Comparison of ENCODE assay signal across 10 cellular contexts in genomic region chr15:77012868-77013267, GRCh38. TPM values are rescaled to one million over a fixed set of nuclear protein-coding genes. Genes with fewer than 3 reads are reported as not detected.
DNase-seq lines count a peak whose midpoint lies in the region; ATAC-seq and TF ChIP-seq lines count a peak whose summit lies in the region.
"Had no signal": no experiment of that assay in that cellular context is flagged by ENCODE, and none has a peak within 500 bp of the region (broad histone marks: within the 10 kb centered on the region; RNA-seq: fewer than 3 reads in every experiment).

No MANE protein-coding gene starts in this region.

- H3K36me3 Mint-ChIP-seq in activated CD4-positive, alpha-beta memory T cell treated with anti-CD3 and anti-CD28 coated beads for 36 hours = peaks cover 26% of the 10 kb centered on the region
- H3K36me3 Mint-ChIP-seq in chondrocyte (ENCODE audit: low read depth) = peaks cover 2% of the 10 kb centered on the region

- ATAC-seq in Right ventricle myocardium superior (ENCODE audit: poor library complexity) = no peak
- ATAC-seq: gastrocnemius medialis had no signal

- CTCF ChIA-PET in activated CD4-positive, alpha-beta memory T cell treated with anti-CD3 and anti-CD28 coated beads for 36 hours (lab: Charles Lee) = interaction anchor here (0.7 to 2.1 kb wide), 15 partner anchors 8 to 408 kb away, joined by 3 to 17 read pairs (median 4); partner anchors contain the start of gene HMG20A

- peaks cover 82% of the 10 kb centered on the region for H3K4me1 Mint-ChIP-seq in activated CD4-positive, alpha-beta memory T cell treated with anti-CD3 and anti-CD28 coated beads for 36 hours (ENCODE audit: low read depth)
- H3K4me1 Mint-ChIP-seq in chondrocyte (ENCODE audit: low read depth) = no peaks in the 10 kb centered on the region

- peak overlapping the region; percentile 83 for H3K27ac Mint-ChIP-seq in activated CD4-positive, alpha-beta memory T cell treated with anti-CD3 and anti-CD28 coated beads for 36 hours
- no peak overlapping the region for H3K27ac Mint-ChIP-seq in chondrocyte (ENCODE audit: unreplicated experiment)

- H3K9me3 Mint-ChIP-seq in activated CD4-positive, alpha-beta memory T cell treated with anti-CD3 and anti-CD28 coated beads for 36 hours = no peaks in the 10 kb centered on the region
- H3K9me3 Mint-ChIP-seq in chondrocyte (ENCODE audit: low read depth) = no peaks in the 10 kb centered on the region

- intact Hi-C loops in activated CD4-positive, alpha-beta memory T cell treated with anti-CD3 and anti-CD28 coated beads for 36 hours (cut with micrococcal nuclease) = loop anchor here (1.0 to 2.0 kb wide), 3 partner anchors 8 to 36 kb away; no protein-coding TSS in a partner anchor
- intact Hi-C loops in Right ventricle myocardium superior (cut with DNase I) = no loop called here

- peaks cover 1% of the 10 kb centered on the region for H3K27me3 Mint-ChIP-seq in activated CD4-positive, alpha-beta memory T cell treated with anti-CD3 and anti-CD28 coated beads for 36 hours
- H3K27me3 Mint-ChIP-seq in chondrocyte (ENCODE audit: low read depth) = peaks cover 7% of the 10 kb centered on the region

- POLR2A ChIA-PET in activated CD4-positive, alpha-beta memory T cell treated with anti-CD3 and anti-CD28 coated beads for 36 hours (lab: Charles Lee) = interaction anchor here (1.3 to 2.2 kb wide), 4 partner anchors 9 to 18 kb away, joined by 4 to 26 read pairs (median 12); partner anchors contain the start of gene PSTPIP1

- no peak for TF ChIP-seq CTCF in chondrocyte (IDR thresholded peaks at IDR 0.05)

- peak; percentile 20 for DNase-seq in stimulated activated CD4-positive, alpha-beta T cell treated with anti-CD3 and anti-CD28 coated beads, Interleukin-4, amount 100 ng/mL, for 24 hours
- DNase-seq in stimulated activated CD4-positive, alpha-beta T cell treated with anti-CD3 and anti-CD28 coated beads, Interleukin-2, amount 100 ng/mL, for 48 hours = no peak
- DNase-seq in activated CD4-positive, alpha-beta memory T cell treated with anti-CD3 and anti-CD28 coated beads for 36 hours = peak; percentile 64
- peak; percentile 35 for DNase-seq in effector CD4-positive, alpha-beta T cell
- DNase-seq in C1 segment of cervical spinal cord (lab: John Stamatoyannopoulos, UW) (no peak), AML-193 (lab: John Stamatoyannopoulos, UW) (no peak), Right ventricle myocardium superior (no peak), chondrocyte (ENCODE audit: low spot score) (no peak)
- DNase-seq: gastrocnemius medialis had no signal

- H3K4me3 Mint-ChIP-seq in activated CD4-positive, alpha-beta memory T cell treated with anti-CD3 and anti-CD28 coated beads for 36 hours = peak overlapping the region; percentile 43
- no peak overlapping the region for H3K4me3 Mint-ChIP-seq in chondrocyte (ENCODE audit: unreplicated experiment)

RNA-seq across cellular contexts. Expression of gene PSTPIP1, which starts 17.9 kb away (rescaled TPM):
- 100 to 1,000 TPM; 155 to 164 TPM for total RNA-seq in activated CD4-positive, alpha-beta memory T cell treated with anti-CD3 and anti-CD28 coated beads for 36 hours
- total RNA-seq in Right ventricle myocardium superior (5.0 TPM), chondrocyte (not detected in 3 replicates)
- total RNA-seq: kidney epithelial cell had no signal

RNA-seq across cellular contexts. Expression of gene TSPAN3, which starts 58.0 kb away (rescaled TPM):
- 10 to 100 TPM; 28.9 to 29.1 TPM for total RNA-seq in activated CD4-positive, alpha-beta memory T cell treated with anti-CD3 and anti-CD28 coated beads for 36 hours
- total RNA-seq in Right ventricle myocardium superior = 85.2 TPM
- total RNA-seq in chondrocyte = 242 to 333 TPM (median 250 TPM) in 3 replicates

Comparison
In these comparisons a context has a peak if more than half of its experiments do, and no peak if none do; other contexts are left out.
1. DNase-seq: peak in stimulated activated CD4-positive, alpha-beta T cell treated with anti-CD3 and anti-CD28 coated beads, Interleukin-4, amount 100 ng/mL, for 24 hours (single experiment), activated CD4-positive, alpha-beta memory T cell treated with anti-CD3 and anti-CD28 coated beads for 36 hours (single experiment) and effector CD4-positive, alpha-beta T cell (single experiment); none in stimulated activated CD4-positive, alpha-beta T cell treated with anti-CD3 and anti-CD28 coated beads, Interleukin-2, amount 100 ng/mL, for 48 hours (0 of 2), C1 segment of cervical spinal cord (0 of 14), AML-193 (0 of 2), Right ventricle myocardium superior (single experiment) and chondrocyte (single experiment).
2. RNA of gene PSTPIP1, which starts 17.9 kb away (total RNA-seq): 155 to 164 TPM in activated CD4-positive, alpha-beta memory T cell treated with anti-CD3 and anti-CD28 coated beads for 36 hours; 5.0 TPM in Right ventricle myocardium superior (single experiment) and not detected in chondrocyte; every median in the first group is over 10 times any median in the second.